In genomic region chr9:34237836-34238235, GRCh38 we compare ENCODE assay signal across 25 cellular contexts.
"Had no signal": no experiment of that assay in that cellular context is flagged by ENCODE, and none has a peak within 500 bp of the region (broad histone marks: within the 10 kb centered on the region; RNA-seq: fewer than 3 reads in every experiment).

No MANE protein-coding gene starts in this region.

- DNase-seq: hippocampal formation; immature natural killer cell; kidney; lower lobe of right lung; mammary epithelial cell; mesenchymal stem cell; naive thymus-derived CD8-positive, alpha-beta T cell; nucleus accumbens; pancreas; posterior cingulate gyrus; psoas muscle; stimulated activated CD4-positive, alpha-beta T cell treated with anti-CD3 and anti-CD28 coated beads, Interleukin-12 subunit alpha, Interleukin-12 subunit beta, amount 100 ng/mL, for 4 hours; stimulated activated CD4-positive, alpha-beta T cell treated with anti-CD3 and anti-CD28 coated beads, Interleukin-15, amount 100 ng/mL, for 24 hours; stimulated activated CD4-positive, alpha-beta T cell treated with anti-CD3 and anti-CD28 coated beads, Interleukin-2, amount 100 ng/mL, for 24 hours; stimulated activated CD4-positive, alpha-beta T cell treated with anti-CD3 and anti-CD28 coated beads, Interleukin-4, amount 100 ng/mL, for 1 hour; stimulated activated naive B cell treated with anti-CD40 and anti-IgM and Interleukin-4, amounts not matched to agents 10 μg/mL and 1 μg/mL and 100 μg/mL, for 72 hours; stimulated activated naive CD8-positive, alpha-beta T cell treated with anti-CD3 and anti-CD28 coated beads, Interleukin-15, Interleukin-2, amounts not matched to agents 100 U/mL and 50 U/mL, for 24 hours; stomach; testis; thyroid gland; transverse colon; upper lobe of left lung had no signal

- H3K4me1 ChIP-seq: pancreas had no signal

- H3K27ac ChIP-seq: lower lobe of right lung, pancreas, psoas muscle, skin epidermis, stomach, testis, thyroid gland, transverse colon, upper lobe of left lung, vagina had no signal

- H3K27me3 ChIP-seq: pancreas, stomach, testis, thyroid gland, transverse colon, upper lobe of left lung, vagina had no signal

- H3K9me3 ChIP-seq: lower lobe of right lung, pancreas, psoas muscle, stomach, testis, thyroid gland, transverse colon, upper lobe of left lung, vagina had no signal

- H3K4me3 ChIP-seq: lower lobe of right lung, pancreas, psoas muscle, skin epidermis, stomach, testis, thyroid gland, transverse colon, upper lobe of left lung, vagina had no signal

- ATAC-seq: lower lobe of right lung; naive thymus-derived CD8-positive, alpha-beta T cell; pancreas; psoas muscle; sciatic nerve; stimulated activated naive B cell treated with anti-CD40 and anti-IgM and Interleukin-4, amounts not matched to agents 10 μg/mL and 1 μg/mL and 100 μg/mL, for 72 hours; stimulated activated naive CD8-positive, alpha-beta T cell treated with anti-CD3 and anti-CD28 coated beads, Interleukin-15, Interleukin-2, amounts not matched to agents 100 U/mL and 50 U/mL, for 24 hours had no signal
